10 cellular contexts compared by ENCODE assay signal in the genomic region with DNA sequence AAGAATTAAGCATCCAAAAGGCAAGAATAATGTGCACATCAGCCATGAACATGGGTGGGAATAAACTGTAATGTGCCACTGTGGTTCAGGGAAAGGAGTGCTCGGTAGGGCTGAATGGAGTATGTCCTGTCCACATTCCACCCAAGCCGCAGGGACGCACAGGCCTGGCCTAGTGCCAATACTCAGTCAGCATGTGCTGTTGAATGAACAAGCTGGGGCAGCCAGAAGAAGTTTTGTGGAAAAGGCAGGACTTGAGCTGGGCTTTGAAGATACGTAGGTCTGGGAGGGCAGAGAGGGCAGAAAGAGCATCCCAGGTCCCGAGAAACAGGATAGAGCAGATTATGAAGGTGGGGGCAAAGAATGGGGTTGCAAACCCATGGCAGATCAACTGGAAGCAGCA.
DNase-seq lines count a peak whose midpoint lies in the region; ATAC-seq and TF ChIP-seq lines count a peak whose summit lies in the region.
"Had no signal": no experiment of that assay in that cellular context is flagged by ENCODE, and none has a peak within 500 bp of the region (broad histone marks: within the 10 kb centered on the region; RNA-seq: fewer than 3 reads in every experiment).

No MANE protein-coding gene starts in this region.

- H3K27ac ChIP-seq in brain microvascular endothelial cell, result peak overlapping the region; percentile 2
- peak overlapping the region; percentile 58 to 82 (median 70) for H3K27ac ChIP-seq in upper lobe of left lung
- H3K27ac ChIP-seq: parathyroid adenoma had no signal

- H3K9me3 ChIP-seq in upper lobe of left lung, result no peaks in the 10 kb centered on the region

- DNase-seq in DMS53 (lab: John Stamatoyannopoulos, UW) (peak; percentile 9), DMS53 treated with DMSO at 0.1 percent for 48 hours (lab: John Stamatoyannopoulos, UW; ENCODE audit: unreplicated experiment) (no peak), brain microvascular endothelial cell (peak; percentile 93), left colon (peak; percentile 62 to 64), upper lobe of left lung (peak in 1 of 2 donors; percentile 87), NCI-H2081 treated with DMSO at 0.1 percent for 48 hours (lab: John Stamatoyannopoulos, UW) (no peak)
- DNase-seq: cerebellar nuclear complex had no signal

- intact Hi-C loops in left colon (cut with DNase I, micrococcal nuclease), result no loop called here

- H3K4me3 ChIP-seq in brain microvascular endothelial cell (ENCODE audit: low read depth, low read length), result no peak overlapping the region
- no peak overlapping the region for H3K4me3 ChIP-seq in upper lobe of left lung

- peaks cover 11 to 24% (median 21%) of the 10 kb centered on the region in 4 donors for H3K4me1 ChIP-seq in upper lobe of left lung
- H3K4me1 ChIP-seq: parathyroid adenoma had no signal

- TF ChIP-seq CTCF in brain microvascular endothelial cell (IDR thresholded peaks at IDR 0.05; ENCODE audit: low read depth, low read length, missing control alignments) (no peak), upper lobe of left lung (IDR thresholded peaks at IDR 0.05) (no peak)

- H3K27me3 ChIP-seq in brain microvascular endothelial cell (replicated peaks) (no peaks in the 10 kb centered on the region), upper lobe of left lung (no peaks in the 10 kb centered on the region)

- in situ Hi-C loops in brain microvascular endothelial cell (cut with HindIII; ENCODE audit: low pct_ligation_motif_present, low sequenced_read_pairs), result no loop called here

- ATAC-seq in left colon (peak; percentile 42), upper lobe of left lung (ENCODE audit: low FRiP score in 2 of 2) (peak; percentile 59 to 79), GM19324 (IDR thresholded peaks at IDR 0.05; ENCODE audit: low FRiP score, unreplicated experiment) (no peak), GM18517 (IDR thresholded peaks at IDR 0.05; ENCODE audit: unreplicated experiment) (no peak)

- TF ChIP-seq POLR2A in upper lobe of left lung (IDR thresholded peaks at IDR 0.05), result no peak

- no peaks in the 10 kb centered on the region for H3K36me3 ChIP-seq in brain microvascular endothelial cell (replicated peaks)
- no peaks in the 10 kb centered on the region for H3K36me3 ChIP-seq in upper lobe of left lung

- WGBS in upper lobe of left lung, 2 donors, result 30 to 42% methylated on average over 5 of the region's 5 CpGs

- no peak for TF ChIP-seq EP300 in upper lobe of left lung (IDR thresholded peaks at IDR 0.05)

Comparison
In these comparisons a context has a peak if more than half of its experiments do, and no peak if none do; other contexts are left out.
1. DNase-seq: peak in DMS53 (single experiment), brain microvascular endothelial cell (single experiment) and left colon (2 of 2); none in DMS53 treated with DMSO at 0.1 percent for 48 hours (single experiment) and NCI-H2081 treated with DMSO at 0.1 percent for 48 hours (single experiment).
2. ATAC-seq: peak in left colon (single experiment) and upper lobe of left lung (2 of 2); none in GM19324 (single experiment) and GM18517 (single experiment).